ENCODE assay signal across 10 cellular contexts in the genomic region with DNA sequence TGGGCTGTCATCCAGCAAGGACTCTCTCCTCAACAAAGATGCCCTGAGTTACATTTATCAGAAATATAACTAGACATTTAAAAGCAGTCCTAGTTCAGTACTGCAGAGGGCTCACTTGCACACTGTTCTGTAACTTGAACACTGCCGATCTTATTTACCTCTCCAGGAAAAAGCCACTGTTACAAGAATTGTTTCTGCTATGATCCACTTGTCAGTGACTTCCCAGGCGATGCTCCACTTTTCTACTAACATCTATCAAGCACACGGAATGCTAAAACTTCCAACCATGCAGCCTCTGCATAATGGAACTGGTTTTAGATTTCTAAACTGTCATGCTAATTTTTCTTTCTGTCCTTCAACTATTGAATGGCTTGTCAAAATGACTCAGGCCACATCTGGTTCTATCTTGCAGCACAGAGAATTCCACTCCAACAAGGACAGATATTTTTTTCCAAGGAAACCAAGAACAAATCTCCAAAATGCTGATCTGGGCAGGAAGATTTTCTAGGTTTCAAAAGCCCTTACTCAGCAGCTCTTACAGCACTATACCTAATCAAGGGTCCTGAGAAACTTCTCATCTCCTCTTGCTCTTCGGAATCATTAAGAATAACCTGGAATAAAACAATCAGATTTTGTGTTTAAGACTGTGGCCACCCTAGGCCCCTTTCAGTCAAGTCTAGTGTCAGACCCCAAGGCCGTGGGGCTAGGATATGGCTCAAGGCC. TPM values are rescaled to one million over a fixed set of nuclear protein-coding genes. Genes with fewer than 3 reads are reported as not detected.
DNase-seq lines count a peak whose midpoint lies in the region; ATAC-seq, FAIRE-seq and TF ChIP-seq lines count a peak whose summit lies in the region.
"Had no signal": no experiment of that assay in that cellular context is flagged by ENCODE, and none has a peak within 500 bp of the region (broad histone marks: within the 10 kb centered on the region; RNA-seq: fewer than 3 reads in every experiment).

No MANE protein-coding gene starts in this region.

- H3K79me2 ChIP-seq in keratinocyte (ENCODE audit: control insufficient read depth, insufficient read depth, low read length), result no peaks in the 10 kb centered on the region

- H2BK5ac ChIP-seq in IMR-90 (ENCODE audit: low read depth, low read length, poor library complexity, severe bottlenecking), result no peak overlapping the region

- H3K4me2 ChIP-seq in IMR-90 (ENCODE audit: low read depth, low read length) (peak overlapping the region; percentile 48; the same call in 1 of the 2 replicates), keratinocyte (ENCODE audit: control insufficient read depth, extremely low read depth, insufficient read depth, low read depth, low read length) (no peak overlapping the region)

- H2AFZ ChIP-seq in IMR-90 (replicated peaks; ENCODE audit: low read length, poor library complexity), result no peak overlapping the region
- no peak overlapping the region for H2AFZ ChIP-seq in keratinocyte (ENCODE audit: control insufficient read depth, low read length)

- DNase-seq in AG09319 (ENCODE audit: extremely low read depth, low read depth) (no peak), IMR-90 (peak; percentile 68), adipocyte (ENCODE audit: low read depth) (peak; percentile 65), keratinocyte (ENCODE audit: low read depth, low spot score) (no peak)
- DNase-seq: esophagus squamous epithelium had no signal

- H3K4me1 ChIP-seq in IMR-90 (ENCODE audit: control insufficient read depth, insufficient read depth, low read length), result peaks cover 15% of the 10 kb centered on the region
- peaks cover 20% of the 10 kb centered on the region for H3K4me1 ChIP-seq in adipocyte (ENCODE audit: control insufficient read depth, insufficient read depth, low read length)
- no peaks in the 10 kb centered on the region for H3K4me1 ChIP-seq in keratinocyte (ENCODE audit: control insufficient read depth, extremely low read depth, insufficient read depth, low read length)
- H3K4me1 ChIP-seq: esophagus squamous epithelium had no signal

- H2BK120ac ChIP-seq in IMR-90 (ENCODE audit: low read depth, low read length), result no peak overlapping the region

- dilution Hi-C loops in IMR-90 (cut with HindIII; ENCODE audit: low sequenced_read_pairs, unreplicated experiment) (no loop called here), keratinocyte (cut with MboI; ENCODE audit: extremely low pct_ligation_motif_present, low sequenced_read_pairs) (no loop called here)

- no peak overlapping the region for H4K91ac ChIP-seq in IMR-90 (ENCODE audit: insufficient read depth, low read depth, low read length)

- no peak for TF ChIP-seq POLR2A in IMR-90 (IDR thresholded peaks at IDR 0.05; ENCODE audit: low read depth, low read length)

- no peak overlapping the region for H3K9ac ChIP-seq in IMR-90 (ENCODE audit: low read depth, low read length)
- no peak overlapping the region for H3K9ac ChIP-seq in adipocyte (ENCODE audit: low read length)
- no peak overlapping the region for H3K9ac ChIP-seq in keratinocyte (ENCODE audit: control insufficient read depth, extremely low read depth, insufficient read depth, low read length)

- H3K9me1 ChIP-seq in IMR-90 (ENCODE audit: insufficient read depth, low read length) (no peaks in the 10 kb centered on the region), keratinocyte (ENCODE audit: control insufficient read depth, extremely low read depth, insufficient read depth, low read length) (no peaks in the 10 kb centered on the region)

- no peak overlapping the region for H3K27ac ChIP-seq in IMR-90 (ENCODE audit: insufficient read depth, low read length)
- H3K27ac ChIP-seq in keratinocyte (ENCODE audit: control insufficient read depth, insufficient read depth, low read length), result no peak overlapping the region
- H3K27ac ChIP-seq: esophagus squamous epithelium had no signal

- TF ChIP-seq CTCF in AG09319 (IDR thresholded peaks at IDR 0.05; ENCODE audit: low read depth, low read length), result peak; percentile 40
- peak; percentile 66 for TF ChIP-seq CTCF in IMR-90 (conservative IDR thresholded peaks at IDR 0.05; ENCODE audit: low read depth, low read length)
- TF ChIP-seq CTCF in keratinocyte (optimal IDR thresholded peaks at IDR 0.05 in 1 of 3, IDR thresholded peaks at IDR 0.05 in 1 of 3, conservative IDR thresholded peaks at IDR 0.05 in 1 of 3; ENCODE audit: extremely low read depth in 1 of 3, insufficient read depth in 2 of 3, low read length in 3 of 3), result peak; percentile 43 to 50 (median 48)

- H4K8ac ChIP-seq in IMR-90 (ENCODE audit: low read depth in 2 of 2, low read length in 2 of 2), result peak overlapping the region in 1 of 2 experiments; percentile 24; a peak in 1 of 4 replicates

- no peaks in the 10 kb centered on the region for H3K36me3 ChIP-seq in IMR-90 (ENCODE audit: control insufficient read depth, insufficient read depth, low read length)
- peaks cover 17% of the 10 kb centered on the region for H3K36me3 ChIP-seq in adipocyte (ENCODE audit: control insufficient read depth, insufficient read depth, low read length, severe bottlenecking)
- no peaks in the 10 kb centered on the region for H3K36me3 ChIP-seq in keratinocyte (ENCODE audit: control insufficient read depth in 2 of 2, extremely low read depth in 1 of 2, insufficient read depth in 2 of 2, low read length in 2 of 2)

- H3K14ac ChIP-seq in IMR-90 (replicated peaks; ENCODE audit: low read depth, low read length), result no peak overlapping the region

- peak; percentile 85 for FAIRE-seq in keratinocyte (lab: Jason Lieb, UNC)
- FAIRE-seq: TTC549 had no signal

- CTCF ChIA-PET in IMR-90 (lab: Yijun Ruan, JAX), result no interaction called here

- no peak overlapping the region for H4K5ac ChIP-seq in IMR-90 (ENCODE audit: low read depth, low read length)

- H3K56ac ChIP-seq in IMR-90 (ENCODE audit: extremely low read depth, insufficient read depth, low read length), result no peak overlapping the region

- H2BK20ac ChIP-seq in IMR-90 (ENCODE audit: low read depth, low read length), result no peak overlapping the region

- no peak overlapping the region for H3K18ac ChIP-seq in IMR-90 (ENCODE audit: low read depth, low read length)

- no peaks in the 10 kb centered on the region for H3K79me1 ChIP-seq in IMR-90 (ENCODE audit: low read depth in 1 of 2, low read length in 2 of 2)

- H4K20me1 ChIP-seq in IMR-90 (ENCODE audit: insufficient read depth, low read length), result no peaks in the 10 kb centered on the region
- no peaks in the 10 kb centered on the region for H4K20me1 ChIP-seq in keratinocyte (ENCODE audit: control insufficient read depth, extremely low read depth, insufficient read depth, low read length)

- intact Hi-C loops in IMR-90 (cut with micrococcal nuclease), result loop anchor here (1.0 to 10.0 kb wide), 5 partner anchors 72 to 637 kb away; partner anchors contain the start of genes CLEC20A and RASAL2

- 20% methylated on average over 1 of the region's 5 CpGs; no CpG with 5 or more reads in 1 of the 2 experiments for WGBS in IMR-90 (ENCODE audit: extremely low coverage in 2 of 2, insufficient read length in 1 of 2), 2 experiments

- no peak overlapping the region for H3K4ac ChIP-seq in IMR-90 (ENCODE audit: low read depth, low read length)

- TF ChIP-seq RAD21 in IMR-90 (IDR thresholded peaks at IDR 0.05; ENCODE audit: low read length), result peak; percentile 79

- POLR2A ChIA-PET in IMR-90 (lab: Charles Lee; ENCODE audit: unreplicated experiment), result no interaction called here

- H2AK9ac ChIP-seq in IMR-90 (replicated peaks; ENCODE audit: low read depth, low read length, poor library complexity), result peak overlapping the region; percentile 30

- no peaks in the 10 kb centered on the region for H3K27me3 ChIP-seq in IMR-90 (ENCODE audit: control insufficient read depth, insufficient read depth, low read length)
- no peaks in the 10 kb centered on the region for H3K27me3 ChIP-seq in adipocyte (replicated peaks; ENCODE audit: control insufficient read depth, insufficient read depth, low read length)
- H3K27me3 ChIP-seq in keratinocyte (ENCODE audit: control insufficient read depth, extremely low read depth, insufficient read depth, low read length), result no peaks in the 10 kb centered on the region
- H3K27me3 ChIP-seq: esophagus squamous epithelium had no signal

- H2AK5ac ChIP-seq in IMR-90 (ENCODE audit: low read depth, low read length), result no peak overlapping the region

- H3K23ac ChIP-seq in IMR-90 (ENCODE audit: low read depth, low read length), result no peak overlapping the region

- no TSS peak for BruUV-seq in IMR-90 (replicated peaks; lab: Mats Ljungman, UMichigan)

- in situ Hi-C loops in IMR-90 (cut with MboI; ENCODE audit: low sequenced_read_pairs), result loop anchor here (5.0 kb wide), 1 partner anchor 322 kb away; no protein-coding TSS in a partner anchor

- no peak overlapping the region for H3K4me3 ChIP-seq in IMR-90 (ENCODE audit: insufficient read depth, low read depth, low read length)
- no peak overlapping the region for H3K4me3 ChIP-seq in adipocyte (ENCODE audit: low read length)
- no peak overlapping the region for H3K4me3 ChIP-seq in keratinocyte (ENCODE audit: control insufficient read depth in 2 of 3, extremely low read depth in 1 of 3, insufficient read depth in 2 of 3, low read depth in 1 of 3, low read length in 3 of 3)
- H3K4me3 ChIP-seq: esophagus squamous epithelium had no signal

- H3K9me3 ChIP-seq in IMR-90 (ENCODE audit: control insufficient read depth, insufficient read depth, low read length) (no peaks in the 10 kb centered on the region), adipocyte (ENCODE audit: control insufficient read depth, low read length) (no peaks in the 10 kb centered on the region), keratinocyte (ENCODE audit: control insufficient read depth, low read depth, low read length) (no peaks in the 10 kb centered on the region)
- H3K9me3 ChIP-seq: esophagus squamous epithelium had no signal

- no peak overlapping the region for H2BK15ac ChIP-seq in IMR-90 (ENCODE audit: low read depth, low read length)

- ATAC-seq in IMR-90 (ENCODE audit: low read depth) (peak; percentile 91), HG02759 (IDR thresholded peaks at IDR 0.05; ENCODE audit: unreplicated experiment) (no peak), GM21526 (IDR thresholded peaks at IDR 0.05; ENCODE audit: low FRiP score, unreplicated experiment) (no peak), GM21515 (IDR thresholded peaks at IDR 0.05; ENCODE audit: unreplicated experiment) (no peak), HG03108 (IDR thresholded peaks at IDR 0.05; ENCODE audit: unreplicated experiment) (no peak)

RNA-seq across cellular contexts. Expression of gene SEC16B, which starts 9.9 kb away (rescaled TPM):
- 2.8 and 4.3 TPM in 2 replicates for total RNA-seq in IMR-90 (2012; rRNA removed)
- 3.4 and 4.3 TPM in 2 replicates for polyA plus RNA-seq in IMR-90 (2012; rRNA removed)
- 2.0 and 2.2 TPM in 2 replicates for polyA plus RNA-seq in IMR-90 (2012; cell fraction: cytosol; rRNA removed)
- polyA plus RNA-seq in IMR-90 (2012; cell fraction: nucleus; rRNA removed; ENCODE audit: low replicate concordance), result 11.8 and 15.0 TPM in 2 replicates
- polyA plus RNA-seq in keratinocyte, result 1.2 to 1.3 TPM (median 1.2 TPM) in 3 replicates
- 0.45 TPM for polyA plus RNA-seq in keratinocyte (2011; ENCODE audit: low read depth)
- 0.55 and 0.70 TPM in 2 replicates for polyA plus RNA-seq in keratinocyte (2011; cell fraction: cytosol; rRNA removed)
- 3.5 TPM in 2 replicates for polyA plus RNA-seq in keratinocyte (2011; cell fraction: nucleus; rRNA removed)
- 0.72 and 1.0 TPM in 2 replicates for polyA plus RNA-seq in keratinocyte (2012; ENCODE audit: low replicate concordance)
- polyA minus RNA-seq in keratinocyte, result 0.63 to 1.3 TPM (median 1.1 TPM) in 3 replicates
- not detected for polyA minus RNA-seq in keratinocyte (2011; cell fraction: cytosol; rRNA and poly(A)+ RNA removed)
- 1.2 and 2.2 TPM in 2 replicates for polyA minus RNA-seq in keratinocyte (2011; cell fraction: nucleus; rRNA and poly(A)+ RNA removed)

Comparison
In these comparisons a context has a peak if more than half of its experiments do, and no peak if none do; other contexts are left out.
1. DNase-seq: peak in IMR-90 (single experiment) and adipocyte (single experiment); none in AG09319 (single experiment) and keratinocyte (single experiment).
2. Peak in every context shown above with its lines, with median percentiles within 50 percentile points of each other: CTCF ChIP-seq.